Comparison of ENCODE assay signal across 8 cellular contexts in genomic region chrX:130401415-130402210, GRCh38. TPM values are rescaled to one million over a fixed set of nuclear protein-coding genes. Genes with fewer than 3 reads are reported as not detected.
DNase-seq lines count a peak whose midpoint lies in the region; ATAC-seq and TF ChIP-seq lines count a peak whose summit lies in the region.

Gene RBMX2, plus strand, starts transcription at chrX:130401987. Its CDS starts 46 bp downstream, at chrX:130402033.

- H3K36me3 Mint-ChIP-seq in IgD-negative memory B cell: peaks cover 2% of the 10 kb centered on the region
- H3K36me3 Mint-ChIP-seq in activated T-cell treated with anti-CD3 and anti-CD28 coated beads, Interleukin-2, amount 50 U/mL, for 72 hours (ENCODE audit: insufficient read depth in 2 of 2): peaks cover 3 to 11% of the 10 kb centered on the region in 2 donors
- H3K36me3 Mint-ChIP-seq in stimulated activated memory B cell treated with anti-CD40 and anti-IgM and Interleukin-4, amounts not matched to agents 10 μg/mL and 1 μg/mL and 100 μg/mL, for 72 hours: peaks cover 9% of the 10 kb centered on the region

- no peaks in the 10 kb centered on the region for H3K9me3 Mint-ChIP-seq in IgD-negative memory B cell
- H3K9me3 Mint-ChIP-seq in activated T-cell treated with anti-CD3 and anti-CD28 coated beads, Interleukin-2, amount 50 U/mL, for 72 hours: no peaks in the 10 kb centered on the region
- H3K9me3 Mint-ChIP-seq in stimulated activated memory B cell treated with anti-CD40 and anti-IgM and Interleukin-4, amounts not matched to agents 10 μg/mL and 1 μg/mL and 100 μg/mL, for 72 hours: no peaks in the 10 kb centered on the region

- H3K9me3 ChIP-seq in Panc1 (ENCODE audit: control insufficient read depth, insufficient read depth, low read depth, low read length) (no peaks in the 10 kb centered on the region), esophagus muscularis mucosa (no peaks in the 10 kb centered on the region)

- TF ChIP-seq EP300 in esophagus muscularis mucosa (IDR thresholded peaks at IDR 0.05): no peak

- peak within 1 kb of the TSS; percentile 83 to 93 (median 89) for H3K27ac Mint-ChIP-seq in IgD-negative memory B cell
- H3K27ac Mint-ChIP-seq in activated T-cell treated with anti-CD3 and anti-CD28 coated beads, Interleukin-2, amount 50 U/mL, for 72 hours: peak within 1 kb of the TSS; percentile 97
- H3K27ac Mint-ChIP-seq in stimulated activated memory B cell treated with anti-CD40 and anti-IgM and Interleukin-4, amounts not matched to agents 10 μg/mL and 1 μg/mL and 100 μg/mL, for 72 hours: peak within 1 kb of the TSS; percentile 92

- TF ChIP-seq CTCF in Panc1 (IDR thresholded peaks at IDR 0.05): no peak
- TF ChIP-seq CTCF in esophagus muscularis mucosa (IDR thresholded peaks at IDR 0.05): no peak

- no peaks in the 10 kb centered on the region for H3K27me3 Mint-ChIP-seq in IgD-negative memory B cell
- H3K27me3 Mint-ChIP-seq in activated T-cell treated with anti-CD3 and anti-CD28 coated beads, Interleukin-2, amount 50 U/mL, for 72 hours (ENCODE audit: low read depth): peaks cover 8% of the 10 kb centered on the region
- peaks cover 4% of the 10 kb centered on the region for H3K27me3 Mint-ChIP-seq in stimulated activated memory B cell treated with anti-CD40 and anti-IgM and Interleukin-4, amounts not matched to agents 10 μg/mL and 1 μg/mL and 100 μg/mL, for 72 hours

- peaks cover 9% of the 10 kb centered on the region for H3K4me1 ChIP-seq in Panc1 (ENCODE audit: control insufficient read depth, insufficient read depth, low read length)
- H3K4me1 ChIP-seq in esophagus muscularis mucosa: peaks cover 0 to 23% (median 19%) of the 10 kb centered on the region in 4 donors

- 0 out of 2 replicates have a peak, but pooled peaks cover 3% of the 10 kb centered on the region for H3K27me3 ChIP-seq in Panc1 (ENCODE audit: control insufficient read depth, insufficient read depth, low read length)
- H3K27me3 ChIP-seq in esophagus muscularis mucosa: no peaks in the 10 kb centered on the region

- intact Hi-C loops in Panc1 (cut with micrococcal nuclease; ENCODE audit: unreplicated experiment) (no loop called here), esophagus muscularis mucosa (cut with DNase I) (no loop called here)

- H3K27ac ChIP-seq in Panc1 (ENCODE audit: low read length) (peak within 1 kb of the TSS; percentile 99), esophagus muscularis mucosa (replicated peaks in 1 of 4) (peak within 1 kb of the TSS; percentile 73 to 85 (median 82))

- H3K36me3 ChIP-seq in Panc1 (ENCODE audit: control insufficient read depth, insufficient read depth, low read length) (no peaks in the 10 kb centered on the region), esophagus muscularis mucosa (peaks cover 0 to 17% (median 12%) of the 10 kb centered on the region in 4 donors)

- BruUV-seq in Panc1 (replicated peaks; lab: Mats Ljungman, UMichigan): no TSS peak

- TF ChIP-seq POLR2A in esophagus muscularis mucosa (IDR thresholded peaks at IDR 0.05; ENCODE audit: low read depth): no peak

- ATAC-seq in GM21576 (IDR thresholded peaks at IDR 0.05; ENCODE audit: unreplicated experiment) (peak; percentile 96), Panc1 (peak; percentile 99)
- ATAC-seq in activated T-cell treated with anti-CD3 and anti-CD28 coated beads, Interleukin-2, amount 50 U/mL, for 72 hours (replicated peaks in 1 of 2): peak; percentile 95
- peak; percentile 91 for ATAC-seq in stimulated activated memory B cell treated with anti-CD40 and anti-IgM and Interleukin-4, amounts not matched to agents 10 μg/mL and 1 μg/mL and 100 μg/mL, for 72 hours

- 35% methylated on average over 36 of the region's 47 CpGs for WGBS in esophagus muscularis mucosa

- peak within 1 kb of the TSS; percentile 92 to 99 for H3K4me3 ChIP-seq in Panc1 (ENCODE audit: low read depth in 2 of 2, low read length in 2 of 2)
- H3K4me3 ChIP-seq in esophagus muscularis mucosa: peak within 1 kb of the TSS; percentile 63 to 78 (median 68)

- DNase-seq in DMS53 treated with DMSO at 0.1 percent for 48 hours (lab: John Stamatoyannopoulos, UW; ENCODE audit: unreplicated experiment) (peak; percentile 67), Panc1 (ENCODE audit: low read depth, low spot score) (peak; percentile 42), esophagus muscularis mucosa (ENCODE audit: extremely low spot score) (no peak), myocyte (ENCODE audit: low read depth) (peak; percentile 76)
- peak; percentile 73 to 76 for DNase-seq in activated T-cell treated with anti-CD3 and anti-CD28 coated beads, Interleukin-2, amount 50 U/mL, for 72 hours

- in situ Hi-C loops in Panc1 (cut with HindIII; ENCODE audit: low pct_unique_long_range_greater_than_20kb, low sequenced_read_pairs): no loop called here

- POLR2A ChIA-PET in Panc1 (lab: Charles Lee): interaction anchor here (0.5 to 0.6 kb wide), 2 partner anchors 16 to 107 kb away, joined by 4 to 6 read pairs; no protein-coding TSS in a partner anchor

- CTCF ChIA-PET in Panc1 (lab: Charles Lee): interaction anchor here (0.9 kb wide), 1 partner anchor 8 kb away, joined by 3 read pairs; no protein-coding TSS in a partner anchor

- H3K4me3 Mint-ChIP-seq in IgD-negative memory B cell: peak within 1 kb of the TSS; percentile 87 to 96 (median 92)
- peak within 1 kb of the TSS; percentile 84 to 90 for H3K4me3 Mint-ChIP-seq in activated T-cell treated with anti-CD3 and anti-CD28 coated beads, Interleukin-2, amount 50 U/mL, for 72 hours
- peak within 1 kb of the TSS; percentile 91 for H3K4me3 Mint-ChIP-seq in stimulated activated memory B cell treated with anti-CD40 and anti-IgM and Interleukin-4, amounts not matched to agents 10 μg/mL and 1 μg/mL and 100 μg/mL, for 72 hours

- H3K4me1 Mint-ChIP-seq in IgD-negative memory B cell: peaks cover 2 to 8% (median 4%) of the 10 kb centered on the region in 3 donors
- peaks cover 13% of the 10 kb centered on the region for H3K4me1 Mint-ChIP-seq in activated T-cell treated with anti-CD3 and anti-CD28 coated beads, Interleukin-2, amount 50 U/mL, for 72 hours (ENCODE audit: low read depth)
- H3K4me1 Mint-ChIP-seq in stimulated activated memory B cell treated with anti-CD40 and anti-IgM and Interleukin-4, amounts not matched to agents 10 μg/mL and 1 μg/mL and 100 μg/mL, for 72 hours: peaks cover 7% of the 10 kb centered on the region

RNA-seq across cellular contexts. Expression of gene RBMX2, which starts in this region (rescaled TPM):
- 22.7 TPM for polyA plus RNA-seq in IgD-negative memory B cell
- total RNA-seq in Panc1 (2021; ENCODE audit: unreplicated experiment): 40.4 TPM
- 36.7 TPM for polyA plus RNA-seq in Panc1 (2012; ENCODE audit: insufficient read length)
- 10 to 100 TPM; 34.4 to 35.3 TPM for total RNA-seq in activated T-cell treated with anti-CD3 and anti-CD28 coated beads, Interleukin-2, amount 50 U/mL, for 72 hours
- total RNA-seq in esophagus muscularis mucosa: 10 to 100 TPM; 14.2 to 20.6 (median 17.6) TPM
- 18.7 and 21.8 TPM in 2 replicates for total RNA-seq in myocyte
- 20.8 TPM for polyA plus RNA-seq in myocyte (2012)
